ENCODE assay signal across 10 cellular contexts in genomic region chr18:36352384-36352783, GRCh38. TPM values are rescaled to one million over a fixed set of nuclear protein-coding genes. Genes with fewer than 3 reads are reported as not detected.
A peak's percentile ranks its signal among the peaks of the same experiment; 100 is the strongest.
DNase-seq lines count a peak whose midpoint lies in the region; ATAC-seq, FAIRE-seq and TF ChIP-seq lines count a peak whose summit lies in the region.
"Had no signal": no experiment of that assay in that cellular context is flagged by ENCODE, and none has a peak within 500 bp of the region (broad histone marks: within the 10 kb centered on the region; RNA-seq: fewer than 3 reads in every experiment).

No MANE protein-coding gene starts in this region.

- ATAC-seq in HCT116 (0 out of 2 replicates have a peak, but pooled peaks have one; percentile 34), HG02981 (IDR thresholded peaks at IDR 0.05; ENCODE audit: unreplicated experiment) (no peak)
- ATAC-seq in natural killer cell treated with Interleukin-12 subunit alpha and Interleukin-12 subunit beta and Interleukin-15 and Interleukin-18, amount 100 ng/mL, for 72 hours, result no peak
- ATAC-seq: activated CD4-positive, alpha-beta T cell treated with anti-CD3 and anti-CD28 coated beads for 36 hours; CD8-positive, alpha-beta T cell had no signal

- H3K4me1 Mint-ChIP-seq in astrocyte (ENCODE audit: low read depth, unreplicated experiment), result peaks cover 36% of the 10 kb centered on the region
- no peaks in the 10 kb centered on the region for H3K4me1 Mint-ChIP-seq in natural killer cell treated with Interleukin-12 subunit alpha and Interleukin-12 subunit beta and Interleukin-15 and Interleukin-18, amount 100 ng/mL, for 72 hours (ENCODE audit: low read depth in 2 of 2)

- H3K27ac Mint-ChIP-seq in astrocyte (ENCODE audit: unreplicated experiment), result no peak overlapping the region
- no peak overlapping the region for H3K27ac Mint-ChIP-seq in natural killer cell treated with Interleukin-12 subunit alpha and Interleukin-12 subunit beta and Interleukin-15 and Interleukin-18, amount 100 ng/mL, for 72 hours
- H3K27ac Mint-ChIP-seq: activated CD4-positive, alpha-beta T cell treated with anti-CD3 and anti-CD28 coated beads for 36 hours; CD8-positive, alpha-beta T cell had no signal

- H3K9me3 Mint-ChIP-seq in astrocyte (ENCODE audit: unreplicated experiment), result peaks cover 2% of the 10 kb centered on the region
- H3K9me3 Mint-ChIP-seq in natural killer cell treated with Interleukin-12 subunit alpha and Interleukin-12 subunit beta and Interleukin-15 and Interleukin-18, amount 100 ng/mL, for 72 hours, result no peaks in the 10 kb centered on the region
- H3K9me3 Mint-ChIP-seq: CD8-positive, alpha-beta T cell had no signal

- H2AFZ ChIP-seq in ACC112 (ENCODE audit: low read length, unreplicated experiment), result no peak overlapping the region
- H2AFZ ChIP-seq in HCT116 (ENCODE audit: low read depth, low read length, poor library complexity, severe bottlenecking), result no peak overlapping the region
- H2AFZ ChIP-seq in astrocyte (ENCODE audit: low read depth, low read length), result no peak overlapping the region

- RAD21 ChIA-PET in HCT116 (lab: Charles Lee; ENCODE audit: low non-redundant PET in 1 of 2, low total read pairs in 2 of 2, uncharacterized antibody in 2 of 2, unreplicated experiment in 2 of 2), result no interaction called here

- H3K79me2 ChIP-seq in ACC112 (ENCODE audit: control insufficient read depth, insufficient read depth, low read length, unreplicated experiment) (no peaks in the 10 kb centered on the region), HCT116 (ENCODE audit: insufficient read depth, low read length) (no peaks in the 10 kb centered on the region), astrocyte (ENCODE audit: insufficient read depth, low read length) (peaks cover 9% of the 10 kb centered on the region)

- FAIRE-seq in astrocyte (lab: Jason Lieb, UNC), result peak; percentile 83

- H3K4me2 ChIP-seq in HCT116 (ENCODE audit: low read length) (no peak overlapping the region), astrocyte (ENCODE audit: low read length) (peak overlapping the region; percentile 36)

- H4K20me1 ChIP-seq in HCT116 (ENCODE audit: insufficient read depth) (no peaks in the 10 kb centered on the region), astrocyte (ENCODE audit: insufficient read depth, low read length) (no peaks in the 10 kb centered on the region)

- POLR2A ChIA-PET in HCT116 (lab: Charles Lee), result no interaction called here

- TF ChIP-seq RAD21 in HCT116 (IDR thresholded peaks at IDR 0.05; ENCODE audit: low read depth), result no peak

- H3K9me3 ChIP-seq in HCT116 (ENCODE audit: control insufficient read depth in 1 of 2, insufficient read depth in 1 of 2, low read depth in 1 of 2, low read length in 2 of 2), result no peaks in the 10 kb centered on the region
- no peaks in the 10 kb centered on the region for H3K9me3 ChIP-seq in astrocyte (ENCODE audit: insufficient read depth, low read depth, low read length)

- intact Hi-C loops in HCT116 (cut with micrococcal nuclease), result no loop called here

- TF ChIP-seq CTCF in HCT116 (IDR thresholded peaks at IDR 0.05 in 2 of 3, conservative IDR thresholded peaks at IDR 0.05 in 1 of 3; ENCODE audit: borderline replicate concordance in 1 of 3, insufficient read depth in 1 of 3, low read depth in 2 of 3, low read length in 2 of 3) (no peak), astrocyte (IDR thresholded peaks at IDR 0.05; ENCODE audit: insufficient read depth, low read depth, low read length) (no peak)

- H3K4me3 ChIP-seq in ACC112 (ENCODE audit: low read depth, low read length) (no peak overlapping the region), HCT116 (replicated peaks in 1 of 2; ENCODE audit: low read depth in 1 of 2, low read length in 2 of 2) (no peak overlapping the region), astrocyte (ENCODE audit: insufficient read depth, low read depth, low read length) (no peak overlapping the region)

- H3K4me1 ChIP-seq in ACC112 (ENCODE audit: control insufficient read depth, insufficient read depth, low read length, unreplicated experiment) (peaks cover 23% of the 10 kb centered on the region), HCT116 (ENCODE audit: control insufficient read depth in 1 of 2, insufficient read depth in 2 of 2, low read length in 2 of 2) (peaks cover 0 to 18% of the 10 kb centered on the region in 2 experiments; a peak in 3 of 4 replicates), astrocyte (ENCODE audit: insufficient read depth, low read length) (peaks cover 21% of the 10 kb centered on the region)

- no peaks in the 10 kb centered on the region for H3K9me2 ChIP-seq in HCT116 (ENCODE audit: insufficient read depth)

- H3K27me3 ChIP-seq in ACC112 (ENCODE audit: insufficient read depth, low read length) (no peaks in the 10 kb centered on the region), HCT116 (ENCODE audit: insufficient read depth, low read length) (no peaks in the 10 kb centered on the region), astrocyte (ENCODE audit: insufficient read depth, low read length) (no peaks in the 10 kb centered on the region)

- BruUV-seq in HCT116 (replicated peaks; lab: Mats Ljungman, UMichigan), result no TSS peak

- no peak for DNase-seq in HCT116 (ENCODE audit: low read depth, low spot score)
- peak; percentile 94 for DNase-seq in astrocyte (ENCODE audit: low read depth)
- peak; percentile 80 for DNase-seq in iris pigment epithelial cell (ENCODE audit: low read depth)
- no peak for DNase-seq in NCI-H1048 (lab: John Stamatoyannopoulos, UW)
- no peak for DNase-seq in ecto neural progenitor cell (ENCODE audit: low spot score)
- DNase-seq in natural killer cell treated with Interleukin-12 subunit alpha and Interleukin-12 subunit beta and Interleukin-15 and Interleukin-18, amount 100 ng/mL, for 72 hours (ENCODE audit: low spot score), result no peak
- DNase-seq: activated CD4-positive, alpha-beta T cell treated with anti-CD3 and anti-CD28 coated beads for 36 hours; CD8-positive, alpha-beta T cell had no signal

- no peak overlapping the region for H3K4me3 Mint-ChIP-seq in astrocyte (ENCODE audit: unreplicated experiment)
- H3K4me3 Mint-ChIP-seq in natural killer cell treated with Interleukin-12 subunit alpha and Interleukin-12 subunit beta and Interleukin-15 and Interleukin-18, amount 100 ng/mL, for 72 hours, result no peak overlapping the region
- H3K4me3 Mint-ChIP-seq: activated CD4-positive, alpha-beta T cell treated with anti-CD3 and anti-CD28 coated beads for 36 hours; CD8-positive, alpha-beta T cell had no signal

- no peak for TF ChIP-seq POLR2A in HCT116 (IDR thresholded peaks at IDR 0.05; ENCODE audit: borderline replicate concordance, extremely low read depth, insufficient read depth, insufficient read length)

- no peaks in the 10 kb centered on the region for H3K36me3 ChIP-seq in ACC112 (ENCODE audit: insufficient read depth, low read length)
- no peaks in the 10 kb centered on the region for H3K36me3 ChIP-seq in HCT116 (ENCODE audit: control insufficient read depth in 1 of 2, insufficient read depth in 2 of 2, low read length in 2 of 2)
- H3K36me3 ChIP-seq in astrocyte (ENCODE audit: insufficient read depth, low read length), result no peaks in the 10 kb centered on the region

- peaks cover 2% of the 10 kb centered on the region for H3K36me3 Mint-ChIP-seq in astrocyte (ENCODE audit: low read depth, unreplicated experiment)
- no peaks in the 10 kb centered on the region for H3K36me3 Mint-ChIP-seq in natural killer cell treated with Interleukin-12 subunit alpha and Interleukin-12 subunit beta and Interleukin-15 and Interleukin-18, amount 100 ng/mL, for 72 hours
- H3K36me3 Mint-ChIP-seq: CD8-positive, alpha-beta T cell had no signal

- H3K9ac ChIP-seq in HCT116 (ENCODE audit: low read length) (no peak overlapping the region), astrocyte (ENCODE audit: low read length) (no peak overlapping the region)

- no peaks in the 10 kb centered on the region for H3K27me3 Mint-ChIP-seq in astrocyte (ENCODE audit: low read depth, unreplicated experiment)
- peaks cover 23 to 26% of the 10 kb centered on the region in 2 donors for H3K27me3 Mint-ChIP-seq in natural killer cell treated with Interleukin-12 subunit alpha and Interleukin-12 subunit beta and Interleukin-15 and Interleukin-18, amount 100 ng/mL, for 72 hours

- CTCF ChIA-PET in HCT116 (lab: Charles Lee), result no interaction called here

- peak overlapping the region; percentile 17; the same call in 1 of the 2 replicates for H3K27ac ChIP-seq in ACC112 (ENCODE audit: low read depth, low read length)
- no peak overlapping the region for H3K27ac ChIP-seq in HCT116 (ENCODE audit: low read depth, low read length)
- no peak overlapping the region for H3K27ac ChIP-seq in astrocyte (ENCODE audit: low read depth, low read length)

TF ChIP-seq in HCT116, 20 proteins besides CTCF, POLR2A, EP300 and RAD21:
- TF ChIP-seq FOSL1 (IDR thresholded peaks at IDR 0.05; ENCODE audit: low read depth), result 0 out of 2 replicates have a peak, but pooled peaks have one; percentile 7
- no peak for TF ChIP-seq SIN3A (IDR thresholded peaks at IDR 0.05; ENCODE audit: low read depth)

RNA-seq across cellular contexts. Expression of gene FHOD3, which starts 54.9 kb away (rescaled TPM):
- total RNA-seq in HCT116 (2021; ENCODE audit: unreplicated experiment) (4.0 TPM), astrocyte (5.9 and 6.1 TPM in 2 replicates)
- 2.2 and 2.5 TPM in 2 replicates for polyA plus RNA-seq in HCT116 (2012)
- not detected for total RNA-seq in natural killer cell treated with Interleukin-12 subunit alpha and Interleukin-12 subunit beta and Interleukin-15 and Interleukin-18, amount 100 ng/mL, for 72 hours
- total RNA-seq: activated CD4-positive, alpha-beta T cell treated with anti-CD3 and anti-CD28 coated beads for 36 hours; CD8-positive, alpha-beta T cell had no signal

Comparison
In these comparisons a context has a peak if more than half of its experiments do, and no peak if none do; other contexts are left out.
1. DNase-seq: peak in astrocyte (single experiment) and iris pigment epithelial cell (single experiment); none in HCT116 (single experiment), NCI-H1048 (single experiment), ecto neural progenitor cell (single experiment) and natural killer cell treated with Interleukin-12 subunit alpha and Interleukin-12 subunit beta and Interleukin-15 and Interleukin-18, amount 100 ng/mL, for 72 hours (single experiment).